8 cellular contexts compared by ENCODE assay signal in the genomic region with DNA sequence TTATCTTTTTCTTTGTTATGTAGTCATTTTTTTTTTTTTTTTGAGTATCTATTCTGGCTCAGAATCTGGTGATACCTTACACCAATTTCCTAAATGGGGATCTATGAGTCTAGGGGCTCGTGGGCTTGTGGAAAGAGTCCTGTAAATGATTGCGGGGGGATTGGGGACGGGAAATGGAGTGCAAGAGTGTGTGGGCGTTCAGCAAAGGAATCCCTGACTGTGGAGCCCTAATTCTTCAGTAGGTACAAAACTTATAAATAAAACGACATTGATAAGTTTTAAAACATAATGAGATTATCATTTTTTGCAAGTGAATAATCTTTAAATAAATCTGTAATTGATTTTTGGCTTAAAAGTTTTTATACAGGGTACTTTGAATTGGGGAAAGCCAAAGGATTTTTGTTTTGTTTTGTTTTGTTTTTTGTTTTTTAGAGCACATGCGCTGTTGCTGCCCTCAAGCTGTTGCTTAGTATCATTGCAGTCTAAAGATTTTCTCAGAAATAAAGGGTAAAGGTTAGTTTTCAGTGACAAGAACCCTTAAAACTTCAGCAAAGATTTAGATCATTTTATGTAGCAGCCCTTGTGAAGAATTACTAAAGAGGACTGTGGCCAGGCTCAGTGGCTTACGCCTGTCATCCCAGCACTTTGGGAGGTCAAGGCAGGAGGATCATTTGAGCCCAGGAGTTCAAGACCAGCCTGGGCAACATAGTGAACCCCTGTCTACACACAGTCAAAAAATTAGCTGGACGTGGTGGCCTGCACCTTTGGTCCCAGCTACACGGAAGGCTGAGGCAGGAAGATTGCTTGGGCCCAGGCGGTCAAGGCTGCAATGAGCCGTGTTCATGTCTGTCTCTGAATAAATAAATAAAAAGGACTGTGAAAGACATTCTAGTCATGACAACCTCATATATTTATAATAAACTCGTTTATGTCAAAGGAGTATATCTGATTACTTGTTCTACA.
DNase-seq lines count a peak whose midpoint lies in the region; ATAC-seq lines count a peak whose summit lies in the region.

No MANE protein-coding gene starts in this region.

- H3K27ac Mint-ChIP-seq in dendritic cell treated with granulocyte-macrophage colony-stimulating factor and Interleukin-4, amounts not matched to agents 40 ng/mL and 50 ng/mL, for 4 days, result peak overlapping the region; percentile 97

- no peaks in the 10 kb centered on the region for H3K27me3 ChIP-seq in mucosa of rectum (ENCODE audit: control insufficient read depth in 2 of 2, insufficient read depth in 2 of 2, low read length in 2 of 2)

- H3K9me3 Mint-ChIP-seq in dendritic cell treated with granulocyte-macrophage colony-stimulating factor and Interleukin-4, amounts not matched to agents 40 ng/mL and 50 ng/mL, for 4 days, result no peaks in the 10 kb centered on the region

- H3K9ac ChIP-seq in mucosa of rectum (ENCODE audit: low read depth in 1 of 2, low read length in 2 of 2), result peak overlapping the region; percentile 94 to 99

- H3K27me3 Mint-ChIP-seq in dendritic cell treated with granulocyte-macrophage colony-stimulating factor and Interleukin-4, amounts not matched to agents 40 ng/mL and 50 ng/mL, for 4 days, result no peaks in the 10 kb centered on the region

- DNase-seq in NCI-H510A treated with DMSO at 0.1 percent for 48 hours (lab: John Stamatoyannopoulos, UW) (peak; percentile 6), NCI-H510A (lab: John Stamatoyannopoulos, UW) (no peak), RPMI8226 (peak; percentile 19), cortex of kidney (lab: John Stamatoyannopoulos, UW) (no peak)

- H3K9me3 ChIP-seq in mucosa of rectum (ENCODE audit: control insufficient read depth in 2 of 2, low read length in 2 of 2), result no peaks in the 10 kb centered on the region

- H3K36me3 Mint-ChIP-seq in dendritic cell treated with granulocyte-macrophage colony-stimulating factor and Interleukin-4, amounts not matched to agents 40 ng/mL and 50 ng/mL, for 4 days (ENCODE audit: low read depth), result peaks cover 30% of the 10 kb centered on the region

- H3K4me3 Mint-ChIP-seq in dendritic cell treated with granulocyte-macrophage colony-stimulating factor and Interleukin-4, amounts not matched to agents 40 ng/mL and 50 ng/mL, for 4 days, result peak overlapping the region; percentile 89

- peaks cover 17% of the 10 kb centered on the region in 2 donors for H3K4me1 ChIP-seq in mucosa of rectum (ENCODE audit: control insufficient read depth in 2 of 2, insufficient read depth in 2 of 2, low read length in 2 of 2)

- peaks cover 10 to 11% of the 10 kb centered on the region in 2 donors for H3K36me3 ChIP-seq in mucosa of rectum (ENCODE audit: control insufficient read depth in 2 of 2, insufficient read depth in 2 of 2, low read length in 2 of 2)

- peak overlapping the region; percentile 97 to 99 for H3K4me3 ChIP-seq in mucosa of rectum (ENCODE audit: low read length in 2 of 2)

- intact Hi-C loops in dendritic cell treated with granulocyte-macrophage colony-stimulating factor and Interleukin-4, amounts not matched to agents 40 ng/mL and 50 ng/mL, for 4 days (cut with micrococcal nuclease), result loop anchor here (10.0 kb wide), 1 partner anchor 453 kb away; no protein-coding TSS in a partner anchor

- H3K27ac ChIP-seq in mucosa of rectum (ENCODE audit: low read depth in 2 of 2, low read length in 2 of 2), result peak overlapping the region; percentile 99

- peaks cover 32% of the 10 kb centered on the region for H3K4me1 Mint-ChIP-seq in dendritic cell treated with granulocyte-macrophage colony-stimulating factor and Interleukin-4, amounts not matched to agents 40 ng/mL and 50 ng/mL, for 4 days (ENCODE audit: low read depth)

- ATAC-seq in HG03432 (IDR thresholded peaks at IDR 0.05; ENCODE audit: unreplicated experiment) (peak; percentile 11), HG03135 (IDR thresholded peaks at IDR 0.05; ENCODE audit: unreplicated experiment) (no peak)

Comparison
In these comparisons a context has a peak if more than half of its experiments do, and no peak if none do; other contexts are left out.
1. DNase-seq: peak in NCI-H510A treated with DMSO at 0.1 percent for 48 hours (single experiment) and RPMI8226 (single experiment); none in NCI-H510A (single experiment) and cortex of kidney (single experiment).